In genomic region chr13:104648291-104648690, GRCh38 we compare ENCODE assay signal across 18 cellular contexts.
"Had no signal": no experiment of that assay in that cellular context is flagged by ENCODE, and none has a peak within 500 bp of the region (broad histone marks: within the 10 kb centered on the region; RNA-seq: fewer than 3 reads in every experiment).

No MANE protein-coding gene starts in this region.

- H3K9me3 ChIP-seq: prostate gland, right lobe of liver, tibial nerve had no signal

- DNase-seq: activated B cell treated with CpG ODN at 0.5 μM for 24 hours; activated CD4-positive, alpha-beta T cell treated with anti-CD3 and anti-CD28 coated beads, Interleukin-2, amount 10 ng/mL, durations not matched to agents 24 days and 14 days; activated CD8-positive, alpha-beta memory T cell treated with anti-CD3 and anti-CD28 coated beads, Interleukin-2, amount 50 U/mL, for 4 hours; activated CD8-positive, alpha-beta T cell treated with anti-CD3 and anti-CD28 coated beads, Interleukin-2, amount 10 ng/mL, durations not matched to agents 7 days and 5 days; activated naive CD8-positive, alpha-beta T cell treated with anti-CD3 and anti-CD28 coated beads for 36 hours; activated T-cell treated with anti-CD3 and anti-CD28 coated beads, Interleukin-2, amount 50 U/mL, for 72 hours; kidney; left ventricle myocardium superior; naive thymus-derived CD8-positive, alpha-beta T cell; right lobe of liver; stimulated activated CD4-positive, alpha-beta T cell treated with anti-CD3 and anti-CD28 coated beads, Interleukin-4, amount 100 ng/mL, for 4 hours; stimulated activated CD8-positive, alpha-beta memory T cell treated with anti-CD3 and anti-CD28 coated beads, Interleukin-4, amount 100 ng/mL, for 48 hours; stimulated activated naive CD4-positive, alpha-beta T cell treated with Interleukin-2 at 50 U/mL for 16 hours; substantia nigra; T-helper 2 cell had no signal

- H3K4me1 ChIP-seq: prostate gland, right lobe of liver, tibial nerve had no signal

- H3K36me3 ChIP-seq: prostate gland, right lobe of liver, tibial nerve had no signal

- H3K27ac ChIP-seq: prostate gland, right lobe of liver, tibial nerve had no signal

- H3K4me3 ChIP-seq: prostate gland, right lobe of liver, smooth muscle cell, tibial nerve had no signal

- H3K4me2 ChIP-seq: smooth muscle cell had no signal

- H3K27me3 ChIP-seq: right lobe of liver, tibial nerve had no signal
